In genomic region chr22:22940961-22941605, GRCh38 we compare ENCODE assay signal across 18 cellular contexts. TPM values are rescaled to one million over a fixed set of nuclear protein-coding genes. Genes with fewer than 3 reads are reported as not detected.
A peak's percentile ranks its signal among the peaks of the same experiment; 100 is the strongest.
DNase-seq lines count a peak whose midpoint lies in the region; TF ChIP-seq lines count a peak whose summit lies in the region.
"Had no signal": no experiment of that assay in that cellular context is flagged by ENCODE, and none has a peak within 500 bp of the region (broad histone marks: within the 10 kb centered on the region; RNA-seq: fewer than 3 reads in every experiment).

No MANE protein-coding gene starts in this region.

- H3K9me3 ChIP-seq in BLaER1 treated with 17β-estradiol and CSF1 and Interleukin-3, amounts not matched to agents 10 nM and 100 nM (replicated peaks in 1 of 11) = no peaks in the 10 kb centered on the region
- no peaks in the 10 kb centered on the region for H3K9me3 ChIP-seq in ascending aorta
- H3K9me3 ChIP-seq: esophagus muscularis mucosa, MG63 had no signal

- peak overlapping the region; percentile 52 to 99 (median 84) for H3K4me2 ChIP-seq in BLaER1 treated with 17β-estradiol and CSF1 and Interleukin-3, amounts not matched to agents 10 nM and 100 nM

- H3K27ac Mint-ChIP-seq in IgD-negative memory B cell (peak overlapping the region in 2 of 3 donors; percentile 76 to 87), osteocyte (ENCODE audit: unreplicated experiment) (no peak overlapping the region)
- H3K27ac Mint-ChIP-seq: activated naive CD4-positive, alpha-beta T cell treated with anti-CD3 and anti-CD28 coated beads, Interleukin-2, amount 10 ng/mL, durations not matched to agents 7 days and 5 days had no signal

- H3K9ac ChIP-seq in BLaER1 treated with 17β-estradiol and CSF1 and Interleukin-3, amounts not matched to agents 10 nM and 100 nM = peak overlapping the region in 3 of 11 experiments; percentile 69 to 72 (median 71); a peak in 7 of 22 replicates

- no peaks in the 10 kb centered on the region for H3K27me3 ChIP-seq in BLaER1 treated with 17β-estradiol and CSF1 and Interleukin-3, amounts not matched to agents 10 nM and 100 nM
- H3K27me3 ChIP-seq in ascending aorta = no peaks in the 10 kb centered on the region
- H3K27me3 ChIP-seq: MG63 had no signal

- H3K4me1 Mint-ChIP-seq in IgD-negative memory B cell (peaks cover 39 to 50% (median 43%) of the 10 kb centered on the region in 3 donors), osteocyte (ENCODE audit: unreplicated experiment) (no peaks in the 10 kb centered on the region)

- no peak overlapping the region for H3K4me3 ChIP-seq in BLaER1 treated with 17β-estradiol and CSF1 and Interleukin-3, amounts not matched to agents 10 nM and 100 nM
- no peak overlapping the region for H3K4me3 ChIP-seq in ascending aorta
- H3K4me3 ChIP-seq: esophagus muscularis mucosa, MG63 had no signal

- peaks cover 75 to 97% (median 91%) of the 10 kb centered on the region in 10 experiments for H3K4me1 ChIP-seq in BLaER1 treated with 17β-estradiol and CSF1 and Interleukin-3, amounts not matched to agents 10 nM and 100 nM
- no peaks in the 10 kb centered on the region for H3K4me1 ChIP-seq in ascending aorta
- H3K4me1 ChIP-seq: esophagus muscularis mucosa had no signal

- H3K36me3 Mint-ChIP-seq in IgD-negative memory B cell (no peaks in the 10 kb centered on the region), osteocyte (ENCODE audit: unreplicated experiment) (no peaks in the 10 kb centered on the region)
- H3K36me3 Mint-ChIP-seq: activated naive CD4-positive, alpha-beta T cell treated with anti-CD3 and anti-CD28 coated beads, Interleukin-2, amount 10 ng/mL, durations not matched to agents 7 days and 5 days had no signal

- H3K9me3 Mint-ChIP-seq in IgD-negative memory B cell = no peaks in the 10 kb centered on the region
- H3K9me3 Mint-ChIP-seq in osteocyte (ENCODE audit: unreplicated experiment) = no peaks in the 10 kb centered on the region
- H3K9me3 Mint-ChIP-seq: activated naive CD4-positive, alpha-beta T cell treated with anti-CD3 and anti-CD28 coated beads, Interleukin-2, amount 10 ng/mL, durations not matched to agents 7 days and 5 days had no signal

- H3K27me3 Mint-ChIP-seq in IgD-negative memory B cell (peaks cover 20% of the 10 kb centered on the region), osteocyte (ENCODE audit: unreplicated experiment) (peaks cover 17% of the 10 kb centered on the region)

- no peak for TF ChIP-seq CTCF in ascending aorta (IDR thresholded peaks at IDR 0.05)
- no peak for TF ChIP-seq CTCF in osteocyte (IDR thresholded peaks at IDR 0.05)

- H3K36me3 ChIP-seq in BLaER1 treated with 17β-estradiol and CSF1 and Interleukin-3, amounts not matched to agents 10 nM and 100 nM = no peaks in the 10 kb centered on the region
- H3K36me3 ChIP-seq in ascending aorta = no peaks in the 10 kb centered on the region
- H3K36me3 ChIP-seq: esophagus muscularis mucosa, MG63 had no signal

- no peaks in the 10 kb centered on the region for H4K20me1 ChIP-seq in BLaER1 treated with 17β-estradiol and CSF1 and Interleukin-3, amounts not matched to agents 10 nM and 100 nM

- peak overlapping the region in 9 of 11 experiments; percentile 27 to 99 (median 66); a peak in 16 of 22 replicates for H3K27ac ChIP-seq in BLaER1 treated with 17β-estradiol and CSF1 and Interleukin-3, amounts not matched to agents 10 nM and 100 nM
- H3K27ac ChIP-seq in ascending aorta (no peak overlapping the region), caudate nucleus (ENCODE audit: low read depth, low read length) (no peak overlapping the region)
- H3K27ac ChIP-seq: esophagus muscularis mucosa had no signal

- H3K4me3 Mint-ChIP-seq in IgD-negative memory B cell = peak overlapping the region in 3 of 4 donors; percentile 35 to 80 (median 61)
- no peak overlapping the region for H3K4me3 Mint-ChIP-seq in osteocyte (ENCODE audit: unreplicated experiment)
- H3K4me3 Mint-ChIP-seq: activated naive CD4-positive, alpha-beta T cell treated with anti-CD3 and anti-CD28 coated beads, Interleukin-2, amount 10 ng/mL, durations not matched to agents 7 days and 5 days had no signal

- peak; percentile 2 to 28 for DNase-seq in ascending aorta (ENCODE audit: low spot score in 2 of 2)
- DNase-seq in osteocyte (ENCODE audit: extremely low spot score, unreplicated experiment) = peak; percentile 67
- DNase-seq in DMS53 treated with DMSO at 0.1 percent for 48 hours (lab: John Stamatoyannopoulos, UW; ENCODE audit: unreplicated experiment) = no peak
- DNase-seq in NCI-H345 (lab: John Stamatoyannopoulos, UW) = no peak
- DNase-seq in NCI-H446 treated with DMSO at 0.1 percent for 48 hours (lab: John Stamatoyannopoulos, UW) = no peak
- DNase-seq in caudate nucleus (lab: John Stamatoyannopoulos, UW) = no peak
- DNase-seq: activated naive CD4-positive, alpha-beta T cell treated with anti-CD3 and anti-CD28 coated beads, Interleukin-2, amount 10 ng/mL, durations not matched to agents 7 days and 5 days; AML-193; glutamatergic neuron; mammary epithelial cell; MG63; NCI-H1930; NCI-H524 treated with DMSO at 0.1 percent for 48 hours; right cardiac atrium had no signal

- intact Hi-C loops in ascending aorta (cut with DNase I) = no loop called here

RNA-seq across cellular contexts. Expression of gene IGLL5, which starts 53.5 kb away (rescaled TPM):
- 195 TPM for polyA plus RNA-seq in IgD-negative memory B cell
- total RNA-seq in ascending aorta (2.3 TPM), osteocyte (not detected in 2 replicates)
- total RNA-seq: mammary epithelial cell, temporal lobe had no signal
- polyA plus RNA-seq: mammary epithelial cell, right cardiac atrium had no signal

Comparison
In these comparisons a context has a peak if more than half of its experiments do, and no peak if none do; other contexts are left out.
1. H3K27ac ChIP-seq: peak in BLaER1 treated with 17β-estradiol and CSF1 and Interleukin-3, amounts not matched to agents 10 nM and 100 nM (9 of 11); none in ascending aorta (0 of 2) and caudate nucleus (single experiment).
2. DNase-seq: peak in ascending aorta (2 of 2) and osteocyte (single experiment); none in DMS53 treated with DMSO at 0.1 percent for 48 hours (single experiment), NCI-H345 (single experiment), NCI-H446 treated with DMSO at 0.1 percent for 48 hours (single experiment) and caudate nucleus (0 of 61).